12 cellular contexts compared by ENCODE assay signal in the genomic region with DNA sequence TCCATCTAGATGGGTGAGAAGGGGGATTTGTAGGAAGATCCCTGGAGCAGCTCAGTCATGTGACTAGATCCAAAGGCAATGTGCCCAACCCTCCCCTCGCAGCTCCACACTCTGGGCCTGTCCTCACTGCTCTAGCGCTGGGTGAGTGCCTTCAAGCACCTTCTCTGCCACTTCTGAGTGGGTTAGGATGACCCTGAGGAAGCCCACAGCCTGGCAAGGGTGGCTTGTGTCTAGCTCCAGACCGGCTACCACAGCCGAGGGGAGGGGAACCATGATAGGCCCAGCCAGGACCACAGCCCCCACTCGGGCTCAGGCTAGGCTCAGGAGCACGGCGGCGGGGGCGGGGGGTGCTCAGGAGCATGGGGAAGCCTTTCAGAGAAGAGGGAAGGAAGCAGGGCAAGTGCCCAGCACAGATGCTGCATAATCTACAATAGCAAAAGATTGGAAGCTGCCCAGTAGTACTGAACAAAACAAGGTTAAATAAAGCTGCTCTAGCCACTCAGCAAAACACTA. TPM values are rescaled to one million over a fixed set of nuclear protein-coding genes. Genes with fewer than 3 reads are reported as not detected.
A peak's percentile ranks its signal among the peaks of the same experiment; 100 is the strongest.
DNase-seq lines count a peak whose midpoint lies in the region; ATAC-seq and TF ChIP-seq lines count a peak whose summit lies in the region.
"Had no signal": no experiment of that assay in that cellular context is flagged by ENCODE, and none has a peak within 500 bp of the region (broad histone marks: within the 10 kb centered on the region; RNA-seq: fewer than 3 reads in every experiment).

No MANE protein-coding gene starts in this region.

- H3K4me3 Mint-ChIP-seq in type B pancreatic cell (no peak overlapping the region), HFFc6 (no peak overlapping the region)
- H3K4me3 Mint-ChIP-seq: activated CD4-positive, alpha-beta T cell treated with anti-CD3 and anti-CD28 coated beads, Interleukin-2, amount 10 ng/mL, durations not matched to agents 24 days and 14 days; stimulated activated effector memory CD8-positive, alpha-beta T cell treated with anti-CD3 and anti-CD28 coated beads, Interleukin-12 subunit alpha, Interleukin-12 subunit beta, amount 100 ng/mL, for 72 hours had no signal

- no peaks in the 10 kb centered on the region for H3K9me3 ChIP-seq in lower lobe of right lung
- H3K9me3 ChIP-seq: HAP-1 had no signal

- no peak overlapping the region for H3K4me3 ChIP-seq in lower lobe of right lung
- H3K4me3 ChIP-seq: HAP-1, lung had no signal

- peak overlapping the region; percentile 41 for H3K27ac ChIP-seq in lower lobe of right lung

- ATAC-seq in lower lobe of right lung = peak in 1 of 2 donors; percentile 14
- ATAC-seq in left lobe of liver = no peak
- ATAC-seq: stimulated activated effector memory CD8-positive, alpha-beta T cell treated with anti-CD3 and anti-CD28 coated beads, Interleukin-12 subunit alpha, Interleukin-12 subunit beta, amount 100 ng/mL, for 72 hours had no signal

- H3K36me3 ChIP-seq in lower lobe of right lung = no peaks in the 10 kb centered on the region
- H3K36me3 ChIP-seq: HAP-1 had no signal

- H3K4me1 Mint-ChIP-seq in type B pancreatic cell (ENCODE audit: unreplicated experiment) (peaks cover 28% of the 10 kb centered on the region), HFFc6 (ENCODE audit: low read depth) (peaks cover 9% of the 10 kb centered on the region)

- H3K9me3 Mint-ChIP-seq in type B pancreatic cell (no peaks in the 10 kb centered on the region), HFFc6 (no peaks in the 10 kb centered on the region)
- H3K9me3 Mint-ChIP-seq: activated CD4-positive, alpha-beta T cell treated with anti-CD3 and anti-CD28 coated beads, Interleukin-2, amount 10 ng/mL, durations not matched to agents 24 days and 14 days; stimulated activated effector memory CD8-positive, alpha-beta T cell treated with anti-CD3 and anti-CD28 coated beads, Interleukin-12 subunit alpha, Interleukin-12 subunit beta, amount 100 ng/mL, for 72 hours had no signal

- intact Hi-C loops in lower lobe of right lung (cut with DNase I) = no loop called here

- TF ChIP-seq CTCF in lower lobe of right lung (IDR thresholded peaks at IDR 0.05) (no peak), type B pancreatic cell (conservative IDR thresholded peaks at IDR 0.05) (no peak), HFFc6 (IDR thresholded peaks at IDR 0.05) (no peak)

- peaks cover 38% of the 10 kb centered on the region for H3K4me1 ChIP-seq in lower lobe of right lung

- H3K27me3 Mint-ChIP-seq in type B pancreatic cell (no peaks in the 10 kb centered on the region), HFFc6 (ENCODE audit: insufficient read depth) (peaks cover 4% of the 10 kb centered on the region)
- H3K27me3 Mint-ChIP-seq: activated CD4-positive, alpha-beta T cell treated with anti-CD3 and anti-CD28 coated beads, Interleukin-2, amount 10 ng/mL, durations not matched to agents 24 days and 14 days had no signal

- peak overlapping the region; percentile 82 for H3K27ac Mint-ChIP-seq in type B pancreatic cell
- no peak overlapping the region for H3K27ac Mint-ChIP-seq in HFFc6
- H3K27ac Mint-ChIP-seq: activated CD4-positive, alpha-beta T cell treated with anti-CD3 and anti-CD28 coated beads, Interleukin-2, amount 10 ng/mL, durations not matched to agents 24 days and 14 days; stimulated activated effector memory CD8-positive, alpha-beta T cell treated with anti-CD3 and anti-CD28 coated beads, Interleukin-12 subunit alpha, Interleukin-12 subunit beta, amount 100 ng/mL, for 72 hours had no signal

- H3K27me3 ChIP-seq in lower lobe of right lung (ENCODE audit: low read depth) = no peaks in the 10 kb centered on the region

- DNase-seq in NCI-H2227 (lab: John Stamatoyannopoulos, UW; ENCODE audit: unreplicated experiment) (peak; percentile 13), dermis microvascular lymphatic vessel endothelial cell (ENCODE audit: low read depth in 2 of 2) (peak; percentile 30 to 70), lower lobe of right lung (no peak), type B pancreatic cell (ENCODE audit: extremely low spot score, unreplicated experiment) (no peak), left lobe of liver (ENCODE audit: low spot score) (no peak), SHP77 treated with DMSO at 0.1 percent for 48 hours (lab: John Stamatoyannopoulos, UW) (no peak), HFFc6 (no peak)
- DNase-seq: activated CD4-positive, alpha-beta T cell treated with anti-CD3 and anti-CD28 coated beads, Interleukin-2, amount 10 ng/mL, durations not matched to agents 24 days and 14 days; NCI-H1694 treated with DMSO at 0.1 percent for 48 hours had no signal

- no peaks in the 10 kb centered on the region for H3K36me3 Mint-ChIP-seq in type B pancreatic cell
- no peaks in the 10 kb centered on the region for H3K36me3 Mint-ChIP-seq in HFFc6 (ENCODE audit: low read depth)
- H3K36me3 Mint-ChIP-seq: stimulated activated effector memory CD8-positive, alpha-beta T cell treated with anti-CD3 and anti-CD28 coated beads, Interleukin-12 subunit alpha, Interleukin-12 subunit beta, amount 100 ng/mL, for 72 hours had no signal

RNA-seq across cellular contexts. Expression of a gene that starts 1.7 kb away (rescaled TPM):
- total RNA-seq in dermis microvascular lymphatic vessel endothelial cell (0.25 and 0.39 TPM in 2 replicates), lower lobe of right lung (0.15 TPM), type B pancreatic cell (ENCODE audit: low replicate concordance) (not detected in 2 replicates), left lobe of liver (not detected)
- not detected for total RNA-seq in HFFc6 (2021; fragmentation: NEBNext Ultra II Directional; extraction: Animal tissue kit (Norgen Biotek cat#: 25700))
- total RNA-seq: activated CD4-positive, alpha-beta T cell treated with anti-CD3 and anti-CD28 coated beads, Interleukin-2, amount 10 ng/mL, durations not matched to agents 24 days and 14 days had no signal

Comparison
In these comparisons a context has a peak if more than half of its experiments do, and no peak if none do; other contexts are left out.
1. DNase-seq: peak in NCI-H2227 (single experiment) and dermis microvascular lymphatic vessel endothelial cell (2 of 2); none in lower lobe of right lung (single experiment), type B pancreatic cell (single experiment), left lobe of liver (single experiment), SHP77 treated with DMSO at 0.1 percent for 48 hours (single experiment) and HFFc6 (single experiment).